1 cellular context compared by ENCODE assay signal in the genomic region with DNA sequence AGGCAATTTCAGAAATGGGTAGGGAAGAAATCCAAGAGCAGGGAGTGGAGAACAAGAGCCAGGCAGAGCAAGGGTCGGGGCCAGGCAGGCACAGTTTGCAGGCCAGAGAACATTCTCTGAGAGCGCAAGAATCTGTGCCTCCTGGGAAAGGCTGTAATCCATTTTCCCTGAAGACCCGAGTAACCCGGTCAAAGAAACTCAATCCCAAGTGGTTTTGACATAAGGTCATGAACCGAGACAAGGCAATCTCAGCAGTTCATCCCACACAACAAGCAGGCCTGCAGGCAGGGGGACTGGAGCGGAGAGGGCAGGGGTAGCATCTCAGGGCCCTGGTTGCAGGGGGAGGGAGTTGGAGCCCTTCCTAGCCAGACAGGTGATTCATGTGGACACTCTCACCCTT.
TF ChIP-seq lines count a peak whose summit lies in the region.

No MANE protein-coding gene starts in this region.

TF ChIP-seq in GM23338, 12 proteins besides CTCF, POLR2A, EP300 and RAD21 (continued from another document):
- TF ChIP-seq, protein P1, sequence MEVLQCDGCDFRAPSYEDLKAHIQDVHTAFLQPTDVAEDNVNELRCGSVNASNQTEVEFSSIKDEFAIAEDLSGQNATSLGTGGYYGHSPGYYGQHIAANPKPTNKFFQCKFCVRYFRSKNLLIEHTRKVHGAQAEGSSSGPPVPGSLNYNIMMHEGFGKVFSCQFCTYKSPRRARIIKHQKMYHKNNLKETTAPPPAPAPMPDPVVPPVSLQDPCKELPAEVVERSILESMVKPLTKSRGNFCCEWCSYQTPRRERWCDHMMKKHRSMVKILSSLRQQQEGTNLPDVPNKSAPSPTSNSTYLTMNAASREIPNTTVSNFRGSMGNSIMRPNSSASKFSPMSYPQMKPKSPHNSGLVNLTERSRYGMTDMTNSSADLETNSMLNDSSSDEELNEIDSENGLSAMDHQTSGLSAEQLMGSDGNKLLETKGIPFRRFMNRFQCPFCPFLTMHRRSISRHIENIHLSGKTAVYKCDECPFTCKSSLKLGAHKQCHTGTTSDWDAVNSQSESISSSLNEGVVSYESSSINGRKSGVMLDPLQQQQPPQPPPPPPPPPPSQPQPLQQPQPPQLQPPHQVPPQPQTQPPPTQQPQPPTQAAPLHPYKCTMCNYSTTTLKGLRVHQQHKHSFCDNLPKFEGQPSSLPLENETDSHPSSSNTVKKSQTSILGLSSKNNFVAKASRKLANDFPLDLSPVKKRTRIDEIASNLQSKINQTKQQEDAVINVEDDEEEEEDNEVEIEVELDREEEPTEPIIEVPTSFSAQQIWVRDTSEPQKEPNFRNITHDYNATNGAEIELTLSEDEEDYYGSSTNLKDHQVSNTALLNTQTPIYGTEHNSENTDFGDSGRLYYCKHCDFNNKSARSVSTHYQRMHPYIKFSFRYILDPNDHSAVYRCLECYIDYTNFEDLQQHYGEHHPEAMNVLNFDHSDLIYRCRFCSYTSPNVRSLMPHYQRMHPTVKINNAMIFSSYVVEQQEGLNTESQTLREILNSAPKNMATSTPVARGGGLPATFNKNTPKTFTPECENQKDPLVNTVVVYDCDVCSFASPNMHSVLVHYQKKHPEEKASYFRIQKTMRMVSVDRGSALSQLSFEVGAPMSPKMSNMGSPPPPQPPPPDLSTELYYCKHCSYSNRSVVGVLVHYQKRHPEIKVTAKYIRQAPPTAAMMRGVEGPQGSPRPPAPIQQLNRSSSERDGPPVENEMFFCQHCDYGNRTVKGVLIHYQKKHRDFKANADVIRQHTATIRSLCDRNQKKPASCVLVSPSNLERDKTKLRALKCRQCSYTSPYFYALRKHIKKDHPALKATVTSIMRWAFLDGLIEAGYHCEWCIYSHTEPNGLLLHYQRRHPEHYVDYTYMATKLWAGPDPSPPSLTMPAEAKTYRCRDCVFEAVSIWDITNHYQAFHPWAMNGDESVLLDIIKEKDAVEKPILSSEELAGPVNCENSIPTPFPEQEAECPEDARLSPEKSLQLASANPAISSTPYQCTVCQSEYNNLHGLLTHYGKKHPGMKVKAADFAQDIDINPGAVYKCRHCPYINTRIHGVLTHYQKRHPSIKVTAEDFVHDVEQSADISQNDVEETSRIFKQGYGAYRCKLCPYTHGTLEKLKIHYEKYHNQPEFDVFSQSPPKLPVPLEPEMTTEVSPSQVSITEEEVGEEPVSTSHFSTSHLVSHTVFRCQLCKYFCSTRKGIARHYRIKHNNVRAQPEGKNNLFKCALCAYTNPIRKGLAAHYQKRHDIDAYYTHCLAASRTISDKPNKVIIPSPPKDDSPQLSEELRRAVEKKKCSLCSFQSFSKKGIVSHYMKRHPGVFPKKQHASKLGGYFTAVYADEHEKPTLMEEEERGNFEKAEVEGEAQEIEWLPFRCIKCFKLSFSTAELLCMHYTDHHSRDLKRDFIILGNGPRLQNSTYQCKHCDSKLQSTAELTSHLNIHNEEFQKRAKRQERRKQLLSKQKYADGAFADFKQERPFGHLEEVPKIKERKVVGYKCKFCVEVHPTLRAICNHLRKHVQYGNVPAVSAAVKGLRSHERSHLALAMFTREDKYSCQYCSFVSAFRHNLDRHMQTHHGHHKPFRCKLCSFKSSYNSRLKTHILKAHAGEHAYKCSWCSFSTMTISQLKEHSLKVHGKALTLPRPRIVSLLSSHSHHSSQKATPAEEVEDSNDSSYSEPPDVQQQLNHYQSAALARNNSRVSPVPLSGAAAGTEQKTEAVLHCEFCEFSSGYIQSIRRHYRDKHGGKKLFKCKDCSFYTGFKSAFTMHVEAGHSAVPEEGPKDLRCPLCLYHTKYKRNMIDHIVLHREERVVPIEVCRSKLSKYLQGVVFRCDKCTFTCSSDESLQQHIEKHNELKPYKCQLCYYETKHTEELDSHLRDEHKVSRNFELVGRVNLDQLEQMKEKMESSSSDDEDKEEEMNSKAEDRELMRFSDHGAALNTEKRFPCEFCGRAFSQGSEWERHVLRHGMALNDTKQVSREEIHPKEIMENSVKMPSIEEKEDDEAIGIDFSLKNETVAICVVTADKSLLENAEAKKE (CRISPR knock-in tag; IDR thresholded peaks at IDR 0.05), result no peak
- TF ChIP-seq STAT1 (IDR thresholded peaks at IDR 0.05; ENCODE audit: unreplicated experiment) (no peak), EZH2 (IDR thresholded peaks at IDR 0.05; ENCODE audit: low read depth, unreplicated experiment) (no peak), JUNB (IDR thresholded peaks at IDR 0.05; ENCODE audit: unreplicated experiment) (no peak), ZNF114 (CRISPR knock-in tag; IDR thresholded peaks at IDR 0.05) (no peak), POLR2AphosphoS5 (IDR thresholded peaks at IDR 0.05; ENCODE audit: low read depth) (no peak), NANOG (IDR thresholded peaks at IDR 0.05; ENCODE audit: borderline replicate concordance) (no peak)
